In genomic region chr12:51341259-51342007, GRCh38 we compare ENCODE assay signal across 8 cellular contexts.
A peak's percentile ranks its signal among the peaks of the same experiment; 100 is the strongest.
DNase-seq lines count a peak whose midpoint lies in the region; ATAC-seq and TF ChIP-seq lines count a peak whose summit lies in the region.

No MANE protein-coding gene starts in this region.

- peak; percentile 6 for DNase-seq in NK-92 treated with Interleukin-12 subunit alpha and Interleukin-12 subunit beta, amount 100 ng/mL, for 24 hours (lab: John Stamatoyannopoulos, UW)
- no peak for DNase-seq in NK-92 (lab: John Stamatoyannopoulos, UW; ENCODE audit: unreplicated experiment)
- peak; percentile 64 for DNase-seq in NCI-H146 (lab: John Stamatoyannopoulos, UW)
- DNase-seq in T-helper 22 cell (ENCODE audit: low read depth), result peak; percentile 32
- DNase-seq in astrocyte of the cerebellum (ENCODE audit: low read depth), result peak; percentile 48
- DNase-seq in hippocampal formation (lab: John Stamatoyannopoulos, UW), result peak; percentile 57 to 82
- DNase-seq in skeletal muscle cell (ENCODE audit: low read depth), result no peak

- ATAC-seq in HG03354 (IDR thresholded peaks at IDR 0.05; ENCODE audit: poor library complexity, severe bottlenecking, unreplicated experiment), result no peak

- in situ Hi-C loops in astrocyte of the cerebellum (cut with HindIII; ENCODE audit: low sequenced_read_pairs), result no loop called here

- H3K4me3 ChIP-seq in astrocyte of the cerebellum (ENCODE audit: low read depth, low read length) (no peak overlapping the region), skeletal muscle cell (ENCODE audit: low read depth, low read length) (peak overlapping the region; percentile 11)

- peak; percentile 99 for TF ChIP-seq CTCF in astrocyte of the cerebellum (IDR thresholded peaks at IDR 0.05; ENCODE audit: low read depth, low read length, missing control alignments)

Comparison
In these comparisons a context has a peak if more than half of its experiments do, and no peak if none do; other contexts are left out.
1. DNase-seq: peak in NK-92 treated with Interleukin-12 subunit alpha and Interleukin-12 subunit beta, amount 100 ng/mL, for 24 hours (single experiment), NCI-H146 (single experiment), T-helper 22 cell (single experiment), astrocyte of the cerebellum (single experiment) and hippocampal formation (2 of 2); none in NK-92 (single experiment) and skeletal muscle cell (single experiment).